In the genomic region with DNA sequence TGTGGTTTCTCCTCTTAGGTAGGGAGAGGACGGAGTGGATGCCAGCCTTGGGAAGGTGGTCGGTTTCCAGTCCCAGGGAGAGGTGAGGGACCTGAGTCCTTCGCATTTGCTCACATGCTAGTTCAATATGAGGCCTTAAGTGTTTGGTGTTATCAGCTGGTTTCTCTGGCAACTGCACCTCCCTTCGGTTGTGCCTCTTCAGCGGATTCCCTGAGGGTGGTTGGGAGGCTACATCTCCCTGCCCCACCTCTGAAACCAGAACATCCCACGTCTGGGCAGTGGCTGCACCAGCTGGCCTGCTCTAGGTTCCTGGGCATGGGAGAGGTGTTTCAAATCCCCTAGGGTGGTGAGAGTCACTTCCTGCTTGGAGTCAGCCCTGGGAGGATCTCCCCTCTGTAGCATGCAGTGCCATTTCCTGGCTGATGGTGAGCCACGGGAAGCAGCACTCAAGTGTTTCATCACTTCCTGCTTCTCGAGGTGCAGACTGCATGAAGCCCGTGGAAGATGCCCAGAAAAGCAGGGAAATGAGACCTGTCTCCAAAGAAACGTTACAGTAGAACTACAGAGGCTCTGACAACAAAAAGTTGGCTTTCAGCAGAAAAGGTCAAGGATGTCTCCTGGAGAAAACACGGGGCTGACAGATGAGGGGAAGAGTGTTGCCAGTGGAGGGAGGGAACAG, we compare ENCODE assay signal across 9 cellular contexts. TPM values are rescaled to one million over a fixed set of nuclear protein-coding genes. Genes with fewer than 3 reads are reported as not detected.
DNase-seq lines count a peak whose midpoint lies in the region; ATAC-seq and TF ChIP-seq lines count a peak whose summit lies in the region.
"Had no signal": no experiment of that assay in that cellular context is flagged by ENCODE, and none has a peak within 500 bp of the region (broad histone marks: within the 10 kb centered on the region; RNA-seq: fewer than 3 reads in every experiment).

No MANE protein-coding gene starts in this region.

- peaks cover 20% of the 10 kb centered on the region for H3K4me1 ChIP-seq in CD4-positive, alpha-beta memory T cell (ENCODE audit: insufficient read depth, low read length)
- peaks cover 5 to 19% of the 10 kb centered on the region in 2 donors for H3K4me1 ChIP-seq in esophagus (ENCODE audit: control insufficient read depth in 2 of 2, insufficient read depth in 2 of 2, low read length in 1 of 2)
- peaks cover 3 to 24% (median 13%) of the 10 kb centered on the region in 6 donors for H3K4me1 ChIP-seq in spleen

- peaks cover 17 to 22% of the 10 kb centered on the region in 2 donors for H3K27me3 Mint-ChIP-seq in CD4-positive, alpha-beta memory T cell
- H3K27me3 Mint-ChIP-seq in WTC11 (ENCODE audit: low read depth), result no peaks in the 10 kb centered on the region

- no peak overlapping the region for H3K27ac ChIP-seq in CD4-positive, alpha-beta memory T cell (ENCODE audit: low read depth, low read length)
- H3K27ac ChIP-seq in esophagus (ENCODE audit: low read depth in 2 of 2, low read length in 1 of 2) (peak overlapping the region; percentile 21 to 81), spleen (peak overlapping the region in 6 of 8 donors; percentile 17 to 54 (median 38))

- peaks cover 7 to 29% (median 20%) of the 10 kb centered on the region in 4 donors for H3K4me1 Mint-ChIP-seq in CD4-positive, alpha-beta memory T cell
- H3K4me1 Mint-ChIP-seq in WTC11, result peaks cover 28% of the 10 kb centered on the region

- POLR2A ChIA-PET in CD4-positive, alpha-beta memory T cell (lab: Charles Lee; ENCODE audit: partially characterized antibody), result no interaction called here
- POLR2A ChIA-PET in WTC11 (lab: Charles Lee), result no interaction called here

- H3K36me3 ChIP-seq in CD4-positive, alpha-beta memory T cell (ENCODE audit: insufficient read depth, low read length), result no peaks in the 10 kb centered on the region
- H3K36me3 ChIP-seq in esophagus (ENCODE audit: control insufficient read depth in 2 of 2, insufficient read depth in 2 of 2, low read length in 1 of 2), result no peaks in the 10 kb centered on the region
- no peaks in the 10 kb centered on the region for H3K36me3 ChIP-seq in spleen

- no peak for TF ChIP-seq POLR2A in spleen (IDR thresholded peaks at IDR 0.05)

- H3K27ac Mint-ChIP-seq in CD4-positive, alpha-beta memory T cell, result peak overlapping the region in 6 of 7 donors; percentile 50 to 90 (median 80)
- no peak overlapping the region for H3K27ac Mint-ChIP-seq in WTC11

- ATAC-seq in WTC11 (no peak), GM18520 (IDR thresholded peaks at IDR 0.05; ENCODE audit: unreplicated experiment) (no peak)

- H3K36me3 Mint-ChIP-seq in CD4-positive, alpha-beta memory T cell, result no peaks in the 10 kb centered on the region
- peaks cover 15% of the 10 kb centered on the region for H3K36me3 Mint-ChIP-seq in WTC11
- H3K36me3 Mint-ChIP-seq: brain had no signal

- no peak overlapping the region for H3K4me3 ChIP-seq in CD4-positive, alpha-beta memory T cell (ENCODE audit: low read length in 2 of 2)
- no peak overlapping the region for H3K4me3 ChIP-seq in esophagus (ENCODE audit: low read depth in 1 of 2, low read length in 2 of 2)
- no peak overlapping the region for H3K4me3 ChIP-seq in spleen

- CTCF ChIA-PET in CD4-positive, alpha-beta memory T cell (lab: Charles Lee; ENCODE audit: partially characterized antibody), result no interaction called here
- CTCF ChIA-PET in WTC11 (lab: Charles Lee), result interaction anchor here (2.8 kb wide), 1 partner anchor 11 kb away, joined by 14 read pairs; the partner anchor contains the start of gene C1orf210

- H3K9me3 Mint-ChIP-seq in CD4-positive, alpha-beta memory T cell, result peaks cover 0 to 2% (median 0%) of the 10 kb centered on the region in 8 donors
- no peaks in the 10 kb centered on the region for H3K9me3 Mint-ChIP-seq in WTC11

- peak in 4 of 5 donors; percentile 11 to 32 (median 19) for DNase-seq in CD4-positive, alpha-beta memory T cell
- peak; percentile 86 for DNase-seq in HT1080 (ENCODE audit: low read depth)
- DNase-seq in WTC11 (ENCODE audit: low spot score), result no peak
- peak; percentile 73 for DNase-seq in spleen
- no peak for DNase-seq in superior temporal gyrus (ENCODE audit: extremely low spot score)
- DNase-seq in NCI-H146 treated with DMSO at 0.1 percent for 48 hours (lab: John Stamatoyannopoulos, UW; ENCODE audit: unreplicated experiment), result no peak

- WGBS in esophagus, 2 donors, result 44 to 49% methylated on average over 11 of the region's 11 CpGs
- 43 to 54% (median 44%) methylated on average over 8 to 11 of the region's 11 CpGs for WGBS in spleen, 5 donors

- no peaks in the 10 kb centered on the region for H3K9me3 ChIP-seq in CD4-positive, alpha-beta memory T cell (ENCODE audit: control insufficient read depth in 1 of 2, low read length in 2 of 2)
- no peaks in the 10 kb centered on the region for H3K9me3 ChIP-seq in esophagus (ENCODE audit: control insufficient read depth in 2 of 2, insufficient read depth in 1 of 2, low read depth in 1 of 2, low read length in 1 of 2)
- H3K9me3 ChIP-seq in spleen, result no peaks in the 10 kb centered on the region

- H3K27me3 ChIP-seq in CD4-positive, alpha-beta memory T cell (ENCODE audit: insufficient read depth, low read length), result no peaks in the 10 kb centered on the region
- no peaks in the 10 kb centered on the region for H3K27me3 ChIP-seq in esophagus (ENCODE audit: control insufficient read depth in 1 of 2, insufficient read depth in 2 of 2, low read length in 2 of 2)
- peaks cover 0 to 22% (median 0%) of the 10 kb centered on the region in 7 donors for H3K27me3 ChIP-seq in spleen (replicated peaks in 1 of 7)

- intact Hi-C loops in CD4-positive, alpha-beta memory T cell (cut with micrococcal nuclease), result no loop called here
- intact Hi-C loops in spleen (cut with DNase I; ENCODE audit: low total_unique reads), result no loop called here

- H3K4me3 Mint-ChIP-seq in CD4-positive, alpha-beta memory T cell, result peak overlapping the region; percentile 25 to 85 (median 73)
- no peak overlapping the region for H3K4me3 Mint-ChIP-seq in WTC11
- H3K4me3 Mint-ChIP-seq: brain had no signal

- TF ChIP-seq CTCF in WTC11 (IDR thresholded peaks at IDR 0.05), result no peak
- TF ChIP-seq CTCF in spleen (IDR thresholded peaks at IDR 0.05 in 8 of 11, conservative IDR thresholded peaks at IDR 0.05 in 3 of 11), result no peak

TF ChIP-seq in WTC11, 78 proteins besides CTCF, POLR2A, EP300 and RAD21:
- TF ChIP-seq ETV6 (CRISPR knock-in tag; IDR thresholded peaks at IDR 0.05) (0 out of 2 replicates have a peak, but pooled peaks have one; percentile 30), ERG (CRISPR knock-in tag; IDR thresholded peaks at IDR 0.05) (no peak)

RNA-seq across cellular contexts. Expression of gene TMEM125, which starts 4.5 kb away (rescaled TPM):
- not detected for total RNA-seq in CD4-positive, alpha-beta memory T cell
- not detected for polyA plus RNA-seq in CD4-positive, alpha-beta memory T cell
- not detected in 2 replicates for total RNA-seq in HT1080 (2014; rRNA removed; shearing (Covaris generic))
- polyA plus RNA-seq in HT1080 (2015; cell fraction: cytosol; rRNA removed), result not detected in 2 replicates
- polyA plus RNA-seq in HT1080 (2015; cell fraction: nucleus; rRNA removed), result not detected in 2 replicates
- total RNA-seq in WTC11 (2021) (21.5 to 27.8 TPM (median 25.1 TPM) in 3 replicates), spleen (not detected)
- polyA plus RNA-seq in esophagus (10 to 100 TPM; 10.9 to 11.7 TPM), spleen (under 1 TPM in 2 of 3 donors, not detected in 1; 0.05 to 0.06 TPM)

RNA-seq across cellular contexts. Expression of gene C1orf210, which starts 11.1 kb away (rescaled TPM):
- total RNA-seq in CD4-positive, alpha-beta memory T cell, result not detected
- polyA plus RNA-seq in CD4-positive, alpha-beta memory T cell, result not detected
- total RNA-seq in HT1080 (2014; rRNA removed; shearing (Covaris generic)), result not detected in 2 replicates
- not detected in 2 replicates for polyA plus RNA-seq in HT1080 (2015; cell fraction: cytosol; rRNA removed)
- 0.33 TPM in 1 of 2 replicates, not detected in the other for polyA plus RNA-seq in HT1080 (2015; cell fraction: nucleus; rRNA removed)
- total RNA-seq in WTC11 (2021) (11.7 to 14.0 TPM (median 12.8 TPM) in 3 replicates), spleen (not detected)
- polyA plus RNA-seq in esophagus (10 to 100 TPM in 1 of 2 donors, 1 to 10 TPM in 1; 9.1 to 16.7 TPM), spleen (not detected)

RNA-seq across cellular contexts. Expression of gene TIE1, which starts 26.5 kb away (rescaled TPM):
- not detected for total RNA-seq in CD4-positive, alpha-beta memory T cell
- polyA plus RNA-seq in CD4-positive, alpha-beta memory T cell, result not detected
- 135 and 139 TPM in 2 replicates for total RNA-seq in HT1080 (2014; rRNA removed; shearing (Covaris generic))
- 34.9 and 45.3 TPM in 2 replicates for polyA plus RNA-seq in HT1080 (2015; cell fraction: cytosol; rRNA removed)
- polyA plus RNA-seq in HT1080 (2015; cell fraction: nucleus; rRNA removed), result 101 and 121 TPM in 2 replicates
- total RNA-seq in WTC11 (2021) (2.5 to 3.7 TPM (median 2.6 TPM) in 3 replicates), spleen (10 to 100 TPM; 45.0 to 81.8 (median 65.4) TPM)
- polyA plus RNA-seq in esophagus (1 to 10 TPM; 4.2 to 4.7 TPM), spleen (10 to 100 TPM in 1 of 3 donors, 1 to 10 TPM in 2; 4.9 to 17.4 (median 7.0) TPM)

Comparison
In these comparisons a context has a peak if more than half of its experiments do, and no peak if none do; other contexts are left out.
1. DNase-seq: peak in CD4-positive, alpha-beta memory T cell (4 of 5), HT1080 (single experiment) and spleen (single experiment); none in WTC11 (single experiment), superior temporal gyrus (single experiment) and NCI-H146 treated with DMSO at 0.1 percent for 48 hours (single experiment).
2. RNA of gene TMEM125, which starts 4.5 kb away (total RNA-seq): 21.5 to 27.8 TPM in WTC11; not detected in CD4-positive, alpha-beta memory T cell, not detected in HT1080 and not detected in spleen; every median in the first group is over 10 times any median in the second.